In the genomic region with DNA sequence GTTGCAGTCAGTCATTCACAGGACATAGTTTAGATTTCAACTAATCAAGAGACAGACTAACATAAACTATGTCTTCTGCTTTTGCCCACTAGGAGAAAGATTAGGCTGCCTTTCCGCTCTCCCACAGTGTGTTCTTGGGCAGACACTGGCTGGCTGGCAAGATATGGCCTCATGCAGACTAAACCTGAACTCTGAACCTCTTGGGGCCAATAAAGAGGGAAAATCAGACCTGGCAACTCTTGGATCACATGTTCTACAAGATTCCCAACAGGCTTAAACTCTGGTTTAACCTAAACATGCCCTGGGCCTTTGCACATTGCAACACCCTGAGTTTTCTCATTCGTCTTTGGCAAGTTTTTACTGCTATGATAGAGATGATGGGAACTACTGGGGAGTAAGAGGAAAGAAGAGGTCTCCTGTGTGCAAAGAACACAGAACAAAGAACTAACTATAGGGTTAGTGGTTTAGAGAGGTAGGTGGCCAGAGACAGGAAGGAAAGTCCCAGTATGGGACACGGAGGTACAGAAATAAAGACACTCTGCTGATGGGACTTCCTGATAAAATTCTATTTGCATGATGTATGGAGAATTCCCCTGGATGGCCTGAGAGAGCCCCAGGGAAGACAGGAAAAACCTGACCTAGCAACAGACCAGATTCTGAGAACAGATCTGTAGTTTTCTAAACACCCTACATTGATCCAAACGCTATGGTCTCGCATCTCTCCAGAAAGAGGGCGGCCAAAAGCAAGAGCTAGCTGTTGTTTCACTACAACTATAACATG, we compare ENCODE assay signal across 10 cellular contexts. TPM values are rescaled to one million over a fixed set of nuclear protein-coding genes. Genes with fewer than 3 reads are reported as not detected.
DNase-seq lines count a peak whose midpoint lies in the region; ATAC-seq and TF ChIP-seq lines count a peak whose summit lies in the region.
"Had no signal": no experiment of that assay in that cellular context is flagged by ENCODE, and none has a peak within 500 bp of the region (broad histone marks: within the 10 kb centered on the region; RNA-seq: fewer than 3 reads in every experiment).

No MANE protein-coding gene starts in this region.

- peaks cover 11% of the 10 kb centered on the region for H3K36me3 Mint-ChIP-seq in activated naive CD4-positive, alpha-beta T cell treated with anti-CD3 and anti-CD28 coated beads, Interleukin-2, amount 50 U/mL, for 24 hours
- H3K36me3 Mint-ChIP-seq in activated CD8-positive, alpha-beta T cell treated with anti-CD3 and anti-CD28 coated beads, Interleukin-2, amount 10 ng/mL, durations not matched to agents 7 days and 5 days (ENCODE audit: low read depth) = peaks cover 48% of the 10 kb centered on the region

- POLR2A ChIA-PET in activated CD8-positive, alpha-beta T cell treated with anti-CD3 and anti-CD28 coated beads, Interleukin-2, amount 10 ng/mL, durations not matched to agents 7 days and 5 days (lab: Charles Lee) = no interaction called here

- H3K4me1 ChIP-seq in testis (peaks cover 10% of the 10 kb centered on the region), aorta (ENCODE audit: control insufficient read depth in 1 of 2, insufficient read depth in 2 of 2, low read length in 2 of 2) (no peaks in the 10 kb centered on the region)

- H3K36me3 ChIP-seq in testis (ENCODE audit: low read depth, missing control alignments) (no peaks in the 10 kb centered on the region), aorta (ENCODE audit: control insufficient read depth in 1 of 2, insufficient read depth in 2 of 2, low read length in 1 of 2) (peaks cover 2 to 4% of the 10 kb centered on the region in 2 donors)

- no peak for TF ChIP-seq CTCF in testis (IDR thresholded peaks at IDR 0.05)

- peak overlapping the region; percentile 44 for H3K27ac Mint-ChIP-seq in activated naive CD4-positive, alpha-beta T cell treated with anti-CD3 and anti-CD28 coated beads, Interleukin-2, amount 50 U/mL, for 24 hours
- peak overlapping the region; percentile 61 for H3K27ac Mint-ChIP-seq in activated CD8-positive, alpha-beta T cell treated with anti-CD3 and anti-CD28 coated beads, Interleukin-2, amount 10 ng/mL, durations not matched to agents 7 days and 5 days

- ATAC-seq in activated CD8-positive, alpha-beta T cell treated with anti-CD3 and anti-CD28 coated beads, Interleukin-2, amount 10 ng/mL, durations not matched to agents 7 days and 5 days = no peak
- ATAC-seq in GM19023 (IDR thresholded peaks at IDR 0.05; ENCODE audit: unreplicated experiment) (no peak), HG03521 (IDR thresholded peaks at IDR 0.05; ENCODE audit: unreplicated experiment) (no peak), aorta (ENCODE audit: low FRiP score) (no peak)
- ATAC-seq: left lung had no signal

- H3K9me3 ChIP-seq in testis (no peaks in the 10 kb centered on the region), aorta (ENCODE audit: control insufficient read depth, low read length) (no peaks in the 10 kb centered on the region)
- H3K9me3 ChIP-seq: left lung had no signal

- intact Hi-C loops in testis (cut with DNase I; ENCODE audit: low total_unique reads) (loop anchor here (10.0 kb wide), 1 partner anchor 125 kb away; a partner anchor contains a TSS), aorta (cut with DNase I) (loop anchor here in 1 of 2 donors (5.0 kb wide), 1 partner anchor 78 kb away; a partner anchor contains a TSS)

- H3K27me3 ChIP-seq in testis (no peaks in the 10 kb centered on the region), aorta (ENCODE audit: control insufficient read depth in 1 of 2, insufficient read depth in 2 of 2, low read length in 1 of 2) (no peaks in the 10 kb centered on the region)
- H3K27me3 ChIP-seq: left lung had no signal

- H3K27me3 Mint-ChIP-seq in activated naive CD4-positive, alpha-beta T cell treated with anti-CD3 and anti-CD28 coated beads, Interleukin-2, amount 50 U/mL, for 24 hours = no peaks in the 10 kb centered on the region
- H3K27me3 Mint-ChIP-seq in activated CD8-positive, alpha-beta T cell treated with anti-CD3 and anti-CD28 coated beads, Interleukin-2, amount 10 ng/mL, durations not matched to agents 7 days and 5 days (ENCODE audit: low read depth) = no peaks in the 10 kb centered on the region

- no peak overlapping the region for H3K4me3 ChIP-seq in testis
- no peak overlapping the region for H3K4me3 ChIP-seq in aorta (ENCODE audit: low read length in 2 of 2)
- H3K4me3 ChIP-seq: left lung had no signal

- H3K9me3 Mint-ChIP-seq in activated naive CD4-positive, alpha-beta T cell treated with anti-CD3 and anti-CD28 coated beads, Interleukin-2, amount 50 U/mL, for 24 hours = no peaks in the 10 kb centered on the region
- no peaks in the 10 kb centered on the region for H3K9me3 Mint-ChIP-seq in activated CD8-positive, alpha-beta T cell treated with anti-CD3 and anti-CD28 coated beads, Interleukin-2, amount 10 ng/mL, durations not matched to agents 7 days and 5 days (ENCODE audit: insufficient read depth)

- DNase-seq in activated naive CD4-positive, alpha-beta T cell (lab: John Stamatoyannopoulos, UW) = no peak
- no peak for DNase-seq in activated CD8-positive, alpha-beta T cell treated with anti-CD3 and anti-CD28 coated beads, Interleukin-2, amount 10 ng/mL, durations not matched to agents 7 days and 5 days
- DNase-seq in islet precursor cell (peak; percentile 75), testis (no peak), aorta (no peak)

- no peak for TF ChIP-seq POLR2A in testis (IDR thresholded peaks at IDR 0.05)

- WGBS in testis, 2 donors = 82 to 86% methylated on average over 6 of the region's 6 CpGs
- WGBS in aorta, 2 donors = 92 to 94% methylated on average over 6 of the region's 6 CpGs

- CTCF ChIA-PET in activated CD8-positive, alpha-beta T cell treated with anti-CD3 and anti-CD28 coated beads, Interleukin-2, amount 10 ng/mL, durations not matched to agents 7 days and 5 days (lab: Charles Lee) = interaction anchor here (0.7 kb wide), 1 partner anchor 158 kb away, joined by 3 read pairs; no protein-coding TSS in a partner anchor

- H3K4me3 Mint-ChIP-seq in activated naive CD4-positive, alpha-beta T cell treated with anti-CD3 and anti-CD28 coated beads, Interleukin-2, amount 50 U/mL, for 24 hours = peak overlapping the region; percentile 65
- peak overlapping the region; percentile 47 for H3K4me3 Mint-ChIP-seq in activated CD8-positive, alpha-beta T cell treated with anti-CD3 and anti-CD28 coated beads, Interleukin-2, amount 10 ng/mL, durations not matched to agents 7 days and 5 days

- peaks cover 26% of the 10 kb centered on the region for H3K4me1 Mint-ChIP-seq in activated naive CD4-positive, alpha-beta T cell treated with anti-CD3 and anti-CD28 coated beads, Interleukin-2, amount 50 U/mL, for 24 hours
- H3K4me1 Mint-ChIP-seq in activated CD8-positive, alpha-beta T cell treated with anti-CD3 and anti-CD28 coated beads, Interleukin-2, amount 10 ng/mL, durations not matched to agents 7 days and 5 days (ENCODE audit: low read depth) = peaks cover 44% of the 10 kb centered on the region

- H3K27ac ChIP-seq in testis (peak overlapping the region; percentile 29 to 34), aorta (ENCODE audit: low read depth in 1 of 2, low read length in 2 of 2) (no peak overlapping the region)
- H3K27ac ChIP-seq: left lung had no signal

RNA-seq across cellular contexts. Expression of a gene that starts 2.0 kb away (rescaled TPM):
- 10 to 100 TPM; 60.2 to 64.7 TPM for total RNA-seq in activated CD8-positive, alpha-beta T cell treated with anti-CD3 and anti-CD28 coated beads, Interleukin-2, amount 10 ng/mL, durations not matched to agents 7 days and 5 days
- total RNA-seq in testis = 100 to 1,000 TPM; 263 to 295 TPM
- 323 TPM for polyA plus RNA-seq in testis (ENCODE audit: insufficient read depth, low read depth, low replicate concordance)
- 10 to 100 TPM; 66.9 to 93.8 TPM for total RNA-seq in aorta
- 100 to 1,000 TPM; 144 to 176 TPM for polyA plus RNA-seq in aorta

RNA-seq across cellular contexts. Expression of a gene that starts 2.3 kb away (rescaled TPM):
- total RNA-seq in activated CD8-positive, alpha-beta T cell treated with anti-CD3 and anti-CD28 coated beads, Interleukin-2, amount 10 ng/mL, durations not matched to agents 7 days and 5 days = 10 to 100 TPM; 41.5 to 47.4 TPM
- total RNA-seq in testis = 10 to 100 TPM; 83.4 to 84.0 TPM
- 83.9 TPM for polyA plus RNA-seq in testis (ENCODE audit: insufficient read depth, low read depth, low replicate concordance)
- 10 to 100 TPM; 17.9 to 21.3 TPM for total RNA-seq in aorta
- 10 to 100 TPM; 16.4 to 24.7 TPM for polyA plus RNA-seq in aorta

RNA-seq across cellular contexts. Expression of a gene that starts 7.4 kb away (rescaled TPM):
- 10 to 100 TPM; 83.7 to 85.1 TPM for total RNA-seq in activated CD8-positive, alpha-beta T cell treated with anti-CD3 and anti-CD28 coated beads, Interleukin-2, amount 10 ng/mL, durations not matched to agents 7 days and 5 days
- 10 to 100 TPM; 62.5 to 66.9 TPM for total RNA-seq in testis
- 40.0 TPM for polyA plus RNA-seq in testis (ENCODE audit: insufficient read depth, low read depth, low replicate concordance)
- total RNA-seq in aorta = 10 to 100 TPM; 19.5 to 29.7 TPM
- 10 to 100 TPM in 1 of 2 donors, 1 to 10 TPM in 1; 6.9 to 16.9 TPM for polyA plus RNA-seq in aorta

RNA-seq across cellular contexts. Expression of a gene that starts 53.0 kb away (rescaled TPM):
- total RNA-seq in activated CD8-positive, alpha-beta T cell treated with anti-CD3 and anti-CD28 coated beads, Interleukin-2, amount 10 ng/mL, durations not matched to agents 7 days and 5 days = not detected
- total RNA-seq in testis (100 to 1,000 TPM; 130 to 160 TPM), aorta (1 to 10 TPM in 1 of 2 donors, under 1 TPM in 1; 0.78 to 1.8 TPM)
- polyA plus RNA-seq in testis (ENCODE audit: insufficient read depth, low read depth, low replicate concordance) (111 TPM), aorta (10 to 100 TPM in 1 of 2 donors, 1 to 10 TPM in 1; 4.0 to 20.2 TPM)
- total RNA-seq: subcutaneous adipose tissue had no signal

Comparison
In these comparisons a context has a peak if more than half of its experiments do, and no peak if none do; other contexts are left out.
1. H3K27ac ChIP-seq: peak in testis (2 of 2); none in aorta (0 of 2).